Comparison of ENCODE assay signal across 8 cellular contexts in the genomic region with DNA sequence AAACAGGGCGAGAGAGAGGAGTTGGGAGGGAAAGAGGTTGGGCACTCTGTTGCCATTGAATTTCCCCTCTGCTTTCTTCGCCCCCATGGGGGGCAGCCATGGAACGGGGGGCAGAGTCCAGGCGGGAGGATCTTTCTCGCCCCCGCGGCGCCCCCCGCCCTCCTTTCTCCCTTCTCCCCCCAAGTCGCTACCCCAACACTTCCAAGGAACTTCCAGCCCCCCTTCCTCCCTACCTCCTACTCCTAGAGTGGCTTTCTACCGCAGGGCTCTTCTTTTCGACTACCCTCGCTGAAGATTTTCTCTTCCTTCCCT. TPM values are rescaled to one million over a fixed set of nuclear protein-coding genes. Genes with fewer than 3 reads are reported as not detected.
DNase-seq lines count a peak whose midpoint lies in the region; ATAC-seq, FAIRE-seq and TF ChIP-seq lines count a peak whose summit lies in the region.

No MANE protein-coding gene starts in this region.

- TF ChIP-seq CTCF in HepG2 (CRISPR knock-in tag; IDR thresholded peaks at IDR 0.05) (no peak), suprapubic skin (IDR thresholded peaks at IDR 0.05) (no peak)

- TF ChIP-seq RAD21 in HepG2 (CRISPR knock-in tag; IDR thresholded peaks at IDR 0.05): no peak

- peak overlapping the region; percentile 93 for H3K4me3 Mint-ChIP-seq in activated CD4-positive, alpha-beta T cell treated with anti-CD3 and anti-CD28 coated beads for 36 hours

- H3K36me3 Mint-ChIP-seq in activated CD4-positive, alpha-beta T cell treated with anti-CD3 and anti-CD28 coated beads for 36 hours (ENCODE audit: low read depth): peaks cover 12% of the 10 kb centered on the region

- H3K27me3 ChIP-seq in adipocyte (replicated peaks; ENCODE audit: control insufficient read depth, insufficient read depth, low read length): no peaks in the 10 kb centered on the region
- no peaks in the 10 kb centered on the region; a peak in 1 of 5 replicates for H3K27me3 ChIP-seq in HepG2 (ENCODE audit: control insufficient read depth in 1 of 2, insufficient read depth in 2 of 2, low read length in 2 of 2)
- no peaks in the 10 kb centered on the region for H3K27me3 ChIP-seq in suprapubic skin

- CTCF ChIA-PET in activated CD4-positive, alpha-beta T cell treated with anti-CD3 and anti-CD28 coated beads for 36 hours (lab: Charles Lee): interaction anchor here (0.7 kb wide), 1 partner anchor 256 kb away, joined by 3 read pairs; no protein-coding TSS in a partner anchor
- CTCF ChIA-PET in HepG2 (lab: Yijun Ruan, JAX; ENCODE audit: low intra/inter-chr PET ratio, low total read pairs): interaction anchor here (0.7 to 1.2 kb wide), 2 partner anchors 16 to 128 kb away, joined by 3 to 7 read pairs; no protein-coding TSS in a partner anchor

- ATAC-seq in activated CD4-positive, alpha-beta T cell treated with anti-CD3 and anti-CD28 coated beads for 36 hours: no peak
- no peak for ATAC-seq in HepG2
- no peak for ATAC-seq in activated CD4-positive, CD25-positive, alpha-beta regulatory T cell treated with anti-CD3 and anti-CD28 coated beads, Interleukin-2, amount 50 U/mL, for 24 hours

- TF ChIP-seq EP300 in HepG2 (IDR thresholded peaks at IDR 0.05; ENCODE audit: low read depth in 2 of 2, low read length in 2 of 2): no peak
- TF ChIP-seq EP300 in HepG2 (CRISPR knock-in tag; IDR thresholded peaks at IDR 0.05; ENCODE audit: borderline replicate concordance): no peak
- no peak for TF ChIP-seq EP300 in suprapubic skin (IDR thresholded peaks at IDR 0.05)

- TSS peak; percentile 69 for BruUV-seq in HepG2 (replicated peaks; lab: Mats Ljungman, UMichigan)

- in situ Hi-C loops in HepG2 (cut with HindIII; ENCODE audit: extremely low pct_ligation_motif_present, low pct_unique_long_range_greater_than_20kb): no loop called here

- no peaks in the 10 kb centered on the region for H3K9me3 Mint-ChIP-seq in activated CD4-positive, alpha-beta T cell treated with anti-CD3 and anti-CD28 coated beads for 36 hours (ENCODE audit: low read depth)

- TF ChIP-seq POLR2A in HepG2 (IDR thresholded peaks at IDR 0.05; ENCODE audit: insufficient read depth in 1 of 2, low read depth in 2 of 2, low read length in 2 of 2) (no peak), suprapubic skin (IDR thresholded peaks at IDR 0.05) (no peak)

- POLR2A ChIA-PET in activated CD4-positive, alpha-beta T cell treated with anti-CD3 and anti-CD28 coated beads for 36 hours (lab: Charles Lee): interaction anchor here (0.8 kb wide), 1 partner anchor 57 kb away, joined by 4 read pairs; no protein-coding TSS in a partner anchor
- POLR2A ChIA-PET in HepG2 (lab: Yijun Ruan, JAX): no interaction called here

- H3K27ac Mint-ChIP-seq in activated CD4-positive, alpha-beta T cell treated with anti-CD3 and anti-CD28 coated beads for 36 hours: peak overlapping the region; percentile 100

- H3K27me3 Mint-ChIP-seq in activated CD4-positive, alpha-beta T cell treated with anti-CD3 and anti-CD28 coated beads for 36 hours: no peaks in the 10 kb centered on the region

- H3K36me3 ChIP-seq in adipocyte (ENCODE audit: control insufficient read depth, insufficient read depth, low read length, severe bottlenecking) (no peaks in the 10 kb centered on the region), HepG2 (replicated peaks in 1 of 2; ENCODE audit: control insufficient read depth in 1 of 2, insufficient read depth in 2 of 2, low read length in 2 of 2) (no peaks in the 10 kb centered on the region), suprapubic skin (no peaks in the 10 kb centered on the region)

- H4K20me1 ChIP-seq in HepG2 (ENCODE audit: insufficient read depth, low read length): peaks cover 12% of the 10 kb centered on the region

- peak overlapping the region; percentile 68 for H3K4me2 ChIP-seq in HepG2 (ENCODE audit: low read depth, low read length)

- H3K27ac ChIP-seq in HepG2 (ENCODE audit: extremely low read length, insufficient read depth, low read length): peak overlapping the region; percentile 99
- peak overlapping the region; percentile 100 for H3K27ac ChIP-seq in suprapubic skin

- H3K4me1 ChIP-seq in adipocyte (ENCODE audit: control insufficient read depth, insufficient read depth, low read length) (peaks cover 13% of the 10 kb centered on the region), HepG2 (ENCODE audit: insufficient read depth, low read length) (peaks cover 15% of the 10 kb centered on the region), suprapubic skin (peaks cover 15% of the 10 kb centered on the region)

- intact Hi-C loops in activated CD4-positive, alpha-beta T cell treated with anti-CD3 and anti-CD28 coated beads for 36 hours (cut with DNase I, micrococcal nuclease): loop anchor here (1.0 to 5.0 kb wide), 11 partner anchors 50 to 386 kb away; a partner anchor contains a TSS
- intact Hi-C loops in HepG2 (cut with micrococcal nuclease; ENCODE audit: unreplicated experiment): loop anchor here (1.0 to 2.0 kb wide), 3 partner anchors 15 to 250 kb away; no protein-coding TSS in a partner anchor

- DNase-seq in activated CD4-positive, alpha-beta T cell treated with anti-CD3 and anti-CD28 coated beads for 36 hours: no peak
- no peak for DNase-seq in activated CD4-positive, alpha-beta T cell treated with anti-CD3 and anti-CD28 coated beads, Interleukin-2, amount 50 U/mL, for 4 hours
- DNase-seq in adipocyte (ENCODE audit: low read depth): no peak
- DNase-seq in HepG2 (ENCODE audit: low spot score): no peak
- no peak for DNase-seq in suprapubic skin (ENCODE audit: low spot score in 2 of 2)
- no peak for DNase-seq in ecto neural progenitor cell (ENCODE audit: low spot score)
- DNase-seq in stimulated activated CD4-positive, alpha-beta T cell treated with anti-CD3 and anti-CD28 coated beads, Interleukin-4, amount 100 ng/mL, for 24 hours: no peak

- peaks cover 20% of the 10 kb centered on the region for H3K4me1 Mint-ChIP-seq in activated CD4-positive, alpha-beta T cell treated with anti-CD3 and anti-CD28 coated beads for 36 hours

- peak overlapping the region; percentile 91 for H3K4me3 ChIP-seq in adipocyte (ENCODE audit: low read length)
- H3K4me3 ChIP-seq in HepG2 (replicated peaks in 1 of 3; ENCODE audit: insufficient read depth in 1 of 3, low read depth in 2 of 3, low read length in 3 of 3): peak overlapping the region; percentile 76 to 83 (median 76)
- peak overlapping the region; percentile 80 for H3K4me3 ChIP-seq in suprapubic skin

- H3K79me2 ChIP-seq in HepG2 (ENCODE audit: insufficient read depth, low read length): peaks cover 41% of the 10 kb centered on the region

- no peak for FAIRE-seq in HepG2 (lab: Jason Lieb, UNC)

- no peak overlapping the region for H2AFZ ChIP-seq in HepG2 (ENCODE audit: low read length)

- peak overlapping the region; percentile 98 for H3K9ac ChIP-seq in adipocyte (ENCODE audit: low read length)
- peak overlapping the region; percentile 97 for H3K9ac ChIP-seq in HepG2 (ENCODE audit: insufficient read depth, low read depth, low read length)

- no peaks in the 10 kb centered on the region for H3K9me3 ChIP-seq in adipocyte (ENCODE audit: control insufficient read depth, low read length)
- no peaks in the 10 kb centered on the region for H3K9me3 ChIP-seq in HepG2 (ENCODE audit: low read length)
- no peaks in the 10 kb centered on the region for H3K9me3 ChIP-seq in suprapubic skin

- WGBS in HepG2 (ENCODE audit: low lambda C conversion rate): 2% methylated on average over 12 of the region's 13 CpGs
- WGBS in suprapubic skin: 14% methylated on average over 13 of the region's 13 CpGs

TF ChIP-seq in HepG2, 621 proteins besides CTCF, POLR2A, EP300 and RAD21 (continues in another document):
- peak; percentile 1; the same call in 1 of the 2 replicates for TF ChIP-seq POLR2G (IDR thresholded peaks at IDR 0.05; ENCODE audit: low read depth, low read length)
- TF ChIP-seq, protein P1, sequence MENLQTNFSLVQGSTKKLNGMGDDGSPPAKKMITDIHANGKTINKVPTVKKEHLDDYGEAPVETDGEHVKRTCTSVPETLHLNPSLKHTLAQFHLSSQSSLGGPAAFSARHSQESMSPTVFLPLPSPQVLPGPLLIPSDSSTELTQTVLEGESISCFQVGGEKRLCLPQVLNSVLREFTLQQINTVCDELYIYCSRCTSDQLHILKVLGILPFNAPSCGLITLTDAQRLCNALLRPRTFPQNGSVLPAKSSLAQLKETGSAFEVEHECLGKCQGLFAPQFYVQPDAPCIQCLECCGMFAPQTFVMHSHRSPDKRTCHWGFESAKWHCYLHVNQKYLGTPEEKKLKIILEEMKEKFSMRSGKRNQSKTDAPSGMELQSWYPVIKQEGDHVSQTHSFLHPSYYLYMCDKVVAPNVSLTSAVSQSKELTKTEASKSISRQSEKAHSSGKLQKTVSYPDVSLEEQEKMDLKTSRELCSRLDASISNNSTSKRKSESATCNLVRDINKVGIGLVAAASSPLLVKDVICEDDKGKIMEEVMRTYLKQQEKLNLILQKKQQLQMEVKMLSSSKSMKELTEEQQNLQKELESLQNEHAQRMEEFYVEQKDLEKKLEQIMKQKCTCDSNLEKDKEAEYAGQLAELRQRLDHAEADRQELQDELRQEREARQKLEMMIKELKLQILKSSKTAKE (CRISPR knock-in tag; IDR thresholded peaks at IDR 0.05; ENCODE audit: borderline replicate concordance): no peak

RNA-seq across cellular contexts. Expression of a gene that starts 0.6 kb away (rescaled TPM):
- total RNA-seq in activated CD4-positive, alpha-beta T cell treated with anti-CD3 and anti-CD28 coated beads for 36 hours: 100 to 1,000 TPM in 1 of 2 experiments, 10 to 100 TPM in 1; 91.1 to 104 TPM
- 50.8 and 84.3 TPM in 2 replicates for total RNA-seq in HepG2 (2016; rRNA removed; fragmentation: Illumina TruSeq; extraction: Trizol)
- total RNA-seq in HepG2 (2016; cell fraction: cytosol; rRNA removed; fragmentation: Illumina TruSeq; extraction: Trizol; ENCODE audit: low read depth): 8.1 and 8.9 TPM in 2 replicates
- 45.1 and 88.2 TPM in 2 replicates for total RNA-seq in HepG2 (2016; cell fraction: insoluble cytoplasmic fraction; rRNA removed; fragmentation: Illumina TruSeq; extraction: Trizol)
- 11.5 and 11.6 TPM in 2 replicates for total RNA-seq in HepG2 (2016; cell fraction: membrane; rRNA removed; fragmentation: Illumina TruSeq; extraction: Trizol)
- 39.1 and 41.8 TPM in 2 replicates for total RNA-seq in HepG2 (2016; cell fraction: nucleus; rRNA removed; fragmentation: Illumina TruSeq; extraction: Trizol)
- 14.2 and 21.0 TPM in 2 replicates for polyA plus RNA-seq in HepG2 (2011; rRNA removed)
- polyA plus RNA-seq in HepG2 (2011; cell fraction: cytosol; rRNA removed): 8.5 and 12.3 TPM in 2 replicates
- 7.5 and 8.3 TPM in 2 replicates for polyA plus RNA-seq in HepG2 (2011; cell fraction: nucleus; rRNA removed)
- polyA plus RNA-seq in HepG2 (2012): 23.3 and 33.3 TPM in 2 replicates
- 0.99 and 1.2 TPM in 2 replicates for polyA plus RNA-seq in HepG2 (2016; cell fraction: cytosol; fragmentation: Illumina TruSeq; extraction: Trizol; ENCODE audit: low read depth)
- 45.2 and 46.2 TPM in 2 replicates for polyA plus RNA-seq in HepG2 (2016; cell fraction: insoluble cytoplasmic fraction; fragmentation: Illumina TruSeq; extraction: Trizol; ENCODE audit: low read depth)
- 3.3 and 4.5 TPM in 2 replicates for polyA plus RNA-seq in HepG2 (2016; cell fraction: membrane; fragmentation: Illumina TruSeq; extraction: Trizol; ENCODE audit: low read depth)
- polyA plus RNA-seq in HepG2 (2016; cell fraction: nucleus; fragmentation: Illumina TruSeq; extraction: Trizol; ENCODE audit: insufficient read depth, low read depth): 22.9 and 26.4 TPM in 2 replicates
- 16.9 and 56.6 TPM in 2 replicates for polyA minus RNA-seq in HepG2 (2011; rRNA and poly(A)+ RNA removed; ENCODE audit: low replicate concordance)
- 50.5 and 52.0 TPM in 2 replicates for polyA minus RNA-seq in HepG2 (2011; cell fraction: cytosol; rRNA and poly(A)+ RNA removed)
- 69.6 and 74.7 TPM in 2 replicates for polyA minus RNA-seq in HepG2 (2011; cell fraction: nucleus; rRNA and poly(A)+ RNA removed)
- total RNA-seq in suprapubic skin: 10 to 100 TPM; 40.0 to 68.2 (median 59.0) TPM
